ENCODE assay signal across 16 cellular contexts in the genomic region with DNA sequence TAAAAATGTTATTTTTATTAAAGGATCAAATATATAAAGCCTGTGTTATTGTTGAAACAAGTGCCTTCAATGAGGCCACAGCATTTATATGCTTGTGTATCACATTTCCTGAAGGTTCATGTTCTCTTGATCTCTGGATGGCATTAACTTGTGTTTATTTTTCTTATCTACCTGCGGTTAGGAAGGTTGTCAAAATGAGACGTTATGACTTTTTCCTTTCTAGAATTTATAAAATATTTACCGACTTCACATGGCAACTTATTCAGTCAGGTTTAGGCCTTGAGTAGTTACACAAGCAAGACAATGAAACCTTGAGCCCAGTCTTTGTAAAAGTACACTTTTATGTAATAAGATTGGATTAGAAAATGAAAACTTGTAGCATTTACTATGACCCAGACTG.
DNase-seq lines count a peak whose midpoint lies in the region; ATAC-seq, FAIRE-seq and TF ChIP-seq lines count a peak whose summit lies in the region.
"Had no signal": no experiment of that assay in that cellular context is flagged by ENCODE, and none has a peak within 500 bp of the region (broad histone marks: within the 10 kb centered on the region; RNA-seq: fewer than 3 reads in every experiment).

No MANE protein-coding gene starts in this region.

- H2AFZ ChIP-seq in parathyroid adenoma: peak overlapping the region; percentile 29

- TF ChIP-seq CTCF in left lung (IDR thresholded peaks at IDR 0.05) (no peak), parathyroid adenoma (IDR thresholded peaks at IDR 0.05) (no peak)

- no peaks in the 10 kb centered on the region for H3K36me3 ChIP-seq in left lung
- H3K36me3 ChIP-seq in parathyroid adenoma (ENCODE audit: control insufficient read depth, insufficient read depth, low read length): no peaks in the 10 kb centered on the region
- H3K36me3 ChIP-seq: BLaER1 treated with 17β-estradiol and CSF1 and Interleukin-3, amounts not matched to agents 10 nM and 100 nM; HAP-1 had no signal

- no peaks in the 10 kb centered on the region for H3K79me2 ChIP-seq in parathyroid adenoma

- no peak overlapping the region for H3K27ac ChIP-seq in left lung
- no peak overlapping the region for H3K27ac ChIP-seq in parathyroid adenoma
- H3K27ac ChIP-seq: BLaER1 treated with 17β-estradiol and CSF1 and Interleukin-3, amounts not matched to agents 10 nM and 100 nM had no signal

- no peak for TF ChIP-seq POLR2A in GM12891 (IDR thresholded peaks at IDR 0.05; ENCODE audit: low read depth, low read length)

- H3K4me1 ChIP-seq in left lung: no peaks in the 10 kb centered on the region
- no peaks in the 10 kb centered on the region for H3K4me1 ChIP-seq in parathyroid adenoma
- H3K4me1 ChIP-seq: BLaER1 treated with 17β-estradiol and CSF1 and Interleukin-3, amounts not matched to agents 10 nM and 100 nM had no signal

- H3K9me3 ChIP-seq in left lung (no peaks in the 10 kb centered on the region), parathyroid adenoma (ENCODE audit: control insufficient read depth, low read length) (no peaks in the 10 kb centered on the region)
- H3K9me3 ChIP-seq: BLaER1 treated with 17β-estradiol and CSF1 and Interleukin-3, amounts not matched to agents 10 nM and 100 nM; HAP-1 had no signal

- FAIRE-seq in GM12891 (lab: Jason Lieb, UNC): no peak
- FAIRE-seq: GM19239 had no signal

- ATAC-seq in left lung (peak; percentile 66), HG03039 (IDR thresholded peaks at IDR 0.05; ENCODE audit: unreplicated experiment) (no peak)

- no peak overlapping the region for H3K9ac ChIP-seq in parathyroid adenoma
- H3K9ac ChIP-seq: BLaER1 treated with 17β-estradiol and CSF1 and Interleukin-3, amounts not matched to agents 10 nM and 100 nM had no signal

- H3K4me3 ChIP-seq in left lung: no peak overlapping the region
- H3K4me3 ChIP-seq in parathyroid adenoma (ENCODE audit: low read depth, low read length): no peak overlapping the region
- H3K4me3 ChIP-seq: BLaER1 treated with 17β-estradiol and CSF1 and Interleukin-3, amounts not matched to agents 10 nM and 100 nM; HAP-1 had no signal

- no peak overlapping the region for H3K4me2 ChIP-seq in parathyroid adenoma (ENCODE audit: low read length)
- H3K4me2 ChIP-seq: BLaER1 treated with 17β-estradiol and CSF1 and Interleukin-3, amounts not matched to agents 10 nM and 100 nM had no signal

- H3K27me3 ChIP-seq in left lung (no peaks in the 10 kb centered on the region), parathyroid adenoma (ENCODE audit: control insufficient read depth, insufficient read depth, low read length) (no peaks in the 10 kb centered on the region)
- H3K27me3 ChIP-seq: BLaER1 treated with 17β-estradiol and CSF1 and Interleukin-3, amounts not matched to agents 10 nM and 100 nM had no signal

- intact Hi-C loops in left lung (cut with DNase I): no loop called here

- peak; percentile 10 for DNase-seq in NCI-H2196 (lab: John Stamatoyannopoulos, UW; ENCODE audit: unreplicated experiment)
- no peak for DNase-seq in NCI-H2196 treated with DMSO at 0.1 percent for 48 hours (lab: John Stamatoyannopoulos, UW; ENCODE audit: unreplicated experiment)
- DNase-seq in amniotic epithelial cell (ENCODE audit: low read depth): peak; percentile 49
- no peak for DNase-seq in left lung
- no peak for DNase-seq in GM12891 (ENCODE audit: insufficient read length, low spot score)
- no peak for DNase-seq in AG08395 (ENCODE audit: low spot score)
- DNase-seq: 8988T; CD4-positive, CD25-positive, alpha-beta regulatory T cell; DMS79; GOT3; HFFc6 had no signal

TF ChIP-seq in GM12891, 5 proteins besides CTCF, POLR2A, EP300 and RAD21:
- no peak for TF ChIP-seq SPI1 (IDR thresholded peaks at IDR 0.05; ENCODE audit: low read depth, low read length)
- no peak for TF ChIP-seq POU2F2 (IDR thresholded peaks at IDR 0.05; ENCODE audit: low read depth, low read length)
- no peak for TF ChIP-seq POLR2AphosphoS5 (IDR thresholded peaks at IDR 0.05; ENCODE audit: low read depth, low read length)
- no peak for TF ChIP-seq PAX5 (IDR thresholded peaks at IDR 0.05; ENCODE audit: insufficient read depth, low read length, severe bottlenecking)
- TF ChIP-seq TAF1 (IDR thresholded peaks at IDR 0.05; ENCODE audit: low read depth, low read length): no peak

Comparison
In these comparisons a context has a peak if more than half of its experiments do, and no peak if none do; other contexts are left out.
1. DNase-seq: peak in NCI-H2196 (single experiment) and amniotic epithelial cell (single experiment); none in NCI-H2196 treated with DMSO at 0.1 percent for 48 hours (single experiment), left lung (0 of 2), GM12891 (single experiment) and AG08395 (single experiment).